In genomic region chr5:172958268-172959046, GRCh38 we compare ENCODE assay signal across 8 cellular contexts. TPM values are rescaled to one million over a fixed set of nuclear protein-coding genes. Genes with fewer than 3 reads are reported as not detected.
DNase-seq lines count a peak whose midpoint lies in the region; ATAC-seq and TF ChIP-seq lines count a peak whose summit lies in the region.

No MANE protein-coding gene starts in this region.

- H3K27me3 ChIP-seq in mucosa of stomach (ENCODE audit: control insufficient read depth, insufficient read depth, low read length): no peaks in the 10 kb centered on the region

- H3K9ac ChIP-seq in mucosa of stomach (ENCODE audit: low read length): peak overlapping the region; percentile 88

- DNase-seq in DMS 273 (lab: John Stamatoyannopoulos, UW; ENCODE audit: unreplicated experiment) (peak; percentile 78), DMS 273 treated with DMSO at 0.1 percent for 48 hours (lab: John Stamatoyannopoulos, UW) (no peak), NOMO-1 treated with DMSO at 0.1 percent for 48 hours (lab: John Stamatoyannopoulos, UW; ENCODE audit: unreplicated experiment) (peak; percentile 43), activated T-cell treated with anti-CD3 and anti-CD28 coated beads for 24 hours (ENCODE audit: low read depth) (peak; percentile 46), epithelial cell of proximal tubule (ENCODE audit: low read depth) (no peak)
- DNase-seq in stimulated activated CD8-positive, alpha-beta memory T cell treated with anti-CD3 and anti-CD28 coated beads, Interleukin-4, amount 100 ng/mL, for 4 hours (ENCODE audit: low read depth in 2 of 2, low spot score in 1 of 2): peak; percentile 31 to 42

- peaks cover 3% of the 10 kb centered on the region for H3K4me1 ChIP-seq in mucosa of stomach (ENCODE audit: control insufficient read depth, insufficient read depth, low read length)

- TF ChIP-seq CTCF in epithelial cell of proximal tubule (conservative IDR thresholded peaks at IDR 0.05; ENCODE audit: low read depth, low read length): no peak

- peak; percentile 54 for ATAC-seq in HG03045 (IDR thresholded peaks at IDR 0.05; ENCODE audit: unreplicated experiment)

- peak overlapping the region; percentile 81 for H3K4me3 ChIP-seq in epithelial cell of proximal tubule (ENCODE audit: low read depth, low read length)
- H3K4me3 ChIP-seq in mucosa of stomach (ENCODE audit: low read length): peak overlapping the region; percentile 82

- no peaks in the 10 kb centered on the region for H3K9me3 ChIP-seq in mucosa of stomach (ENCODE audit: control insufficient read depth, low read length)

- no peaks in the 10 kb centered on the region for H3K36me3 ChIP-seq in mucosa of stomach (ENCODE audit: control insufficient read depth, insufficient read depth, low read length)

RNA-seq across cellular contexts. Expression of gene RPL26L1, which starts 0.8 kb away (rescaled TPM):
- 73.1 and 86.5 TPM in 2 replicates for total RNA-seq in epithelial cell of proximal tubule

RNA-seq across cellular contexts. Expression of gene ATP6V0E1, which starts 25.1 kb away (rescaled TPM):
- total RNA-seq in epithelial cell of proximal tubule: 96.1 and 100 TPM in 2 replicates

Comparison
In these comparisons a context has a peak if more than half of its experiments do, and no peak if none do; other contexts are left out.
1. DNase-seq: peak in DMS 273 (single experiment), NOMO-1 treated with DMSO at 0.1 percent for 48 hours (single experiment), activated T-cell treated with anti-CD3 and anti-CD28 coated beads for 24 hours (single experiment) and stimulated activated CD8-positive, alpha-beta memory T cell treated with anti-CD3 and anti-CD28 coated beads, Interleukin-4, amount 100 ng/mL, for 4 hours (2 of 2); none in DMS 273 treated with DMSO at 0.1 percent for 48 hours (single experiment) and epithelial cell of proximal tubule (single experiment).